19 cellular contexts compared by ENCODE assay signal in genomic region chr17:56392274-56392673, GRCh38.
DNase-seq lines count a peak whose midpoint lies in the region; ATAC-seq, FAIRE-seq and TF ChIP-seq lines count a peak whose summit lies in the region.
"Had no signal": no experiment of that assay in that cellular context is flagged by ENCODE, and none has a peak within 500 bp of the region (broad histone marks: within the 10 kb centered on the region; RNA-seq: fewer than 3 reads in every experiment).

No MANE protein-coding gene starts in this region.

- BruUV-seq in Panc1 (replicated peaks; lab: Mats Ljungman, UMichigan) = no TSS peak

- no peaks in the 10 kb centered on the region for H3K36me3 Mint-ChIP-seq in astrocyte (ENCODE audit: low read depth, unreplicated experiment)
- no peaks in the 10 kb centered on the region for H3K36me3 Mint-ChIP-seq in activated CD4-positive, alpha-beta memory T cell treated with anti-CD3 and anti-CD28 coated beads, Interleukin-2, amount 10 ng/mL, durations not matched to agents 7 days and 5 days (ENCODE audit: low read depth)
- H3K36me3 Mint-ChIP-seq: CD8-positive, alpha-beta memory T cell had no signal

- in situ Hi-C loops in Caki2 (cut with HindIII; ENCODE audit: low pct_unique_long_range_greater_than_20kb, low sequenced_read_pairs) (no loop called here), Panc1 (cut with HindIII; ENCODE audit: low pct_unique_long_range_greater_than_20kb, low sequenced_read_pairs) (no loop called here)

- H3K27me3 Mint-ChIP-seq in astrocyte (ENCODE audit: low read depth, unreplicated experiment) = no peaks in the 10 kb centered on the region
- H3K27me3 Mint-ChIP-seq in activated CD4-positive, alpha-beta memory T cell treated with anti-CD3 and anti-CD28 coated beads, Interleukin-2, amount 10 ng/mL, durations not matched to agents 7 days and 5 days = peaks cover 1% of the 10 kb centered on the region

- WGBS in ovary, 3 donors = 43 to 51% (median 48%) methylated on average over 4 of the region's 4 CpGs

- peak; percentile 35 for DNase-seq in Caki2 (ENCODE audit: low read depth)
- DNase-seq in DMS53 treated with DMSO at 0.1 percent for 48 hours (lab: John Stamatoyannopoulos, UW; ENCODE audit: unreplicated experiment) = peak; percentile 51
- no peak for DNase-seq in Panc1 (ENCODE audit: low read depth, low spot score)
- peak; percentile 3 for DNase-seq in astrocyte (ENCODE audit: low read depth)
- DNase-seq in activated CD4-positive, alpha-beta memory T cell treated with anti-CD3 and anti-CD28 coated beads, Interleukin-2, amount 10 ng/mL, durations not matched to agents 7 days and 5 days = no peak
- no peak for DNase-seq in ovary
- DNase-seq in occipital lobe (lab: John Stamatoyannopoulos, UW) = no peak
- DNase-seq in inferior parietal cortex (ENCODE audit: extremely low spot score) = no peak
- DNase-seq: CD8-positive, alpha-beta memory T cell; COR-L47; DMS79 treated with DMSO at 0.1 percent for 48 hours; EL had no signal

- no peak for TF ChIP-seq POLR2A in ovary (IDR thresholded peaks at IDR 0.05)

- TF ChIP-seq CTCF in Panc1 (IDR thresholded peaks at IDR 0.05) (no peak; the same call in 1 of the 2 replicates), astrocyte (IDR thresholded peaks at IDR 0.05; ENCODE audit: insufficient read depth, low read depth, low read length) (no peak), ovary (IDR thresholded peaks at IDR 0.05) (no peak)

- ATAC-seq in Panc1 = peak; percentile 58; the same call in 1 of the 2 replicates
- ATAC-seq: GM12878 had no signal

- no peak overlapping the region for H3K4me3 ChIP-seq in Panc1 (ENCODE audit: low read depth in 2 of 2, low read length in 2 of 2)
- H3K4me3 ChIP-seq in astrocyte (ENCODE audit: insufficient read depth, low read depth, low read length) = no peak overlapping the region
- no peak overlapping the region for H3K4me3 ChIP-seq in ovary
- H3K4me3 ChIP-seq: BLaER1 treated with 17β-estradiol and CSF1 and Interleukin-3, amounts not matched to agents 10 nM and 100 nM; GM12878; HAP-1 had no signal

- no peak overlapping the region for H3K9ac ChIP-seq in astrocyte (ENCODE audit: low read length)
- H3K9ac ChIP-seq: BLaER1 treated with 17β-estradiol and CSF1 and Interleukin-3, amounts not matched to agents 10 nM and 100 nM had no signal

- no peaks in the 10 kb centered on the region for H3K9me3 ChIP-seq in Panc1 (ENCODE audit: control insufficient read depth, insufficient read depth, low read depth, low read length)
- no peaks in the 10 kb centered on the region for H3K9me3 ChIP-seq in astrocyte (ENCODE audit: insufficient read depth, low read depth, low read length)
- no peaks in the 10 kb centered on the region for H3K9me3 ChIP-seq in ovary
- H3K9me3 ChIP-seq: HAP-1 had no signal

- H3K4me2 ChIP-seq in astrocyte (ENCODE audit: low read length) = no peak overlapping the region
- H3K4me2 ChIP-seq: BLaER1 treated with 17β-estradiol and CSF1 and Interleukin-3, amounts not matched to agents 10 nM and 100 nM had no signal

- no peak for FAIRE-seq in astrocyte (lab: Jason Lieb, UNC)
- FAIRE-seq: D721Med, GM12878, H1 had no signal

- no peak overlapping the region for H3K27ac ChIP-seq in Panc1 (ENCODE audit: low read length)
- H3K27ac ChIP-seq in astrocyte (ENCODE audit: low read depth, low read length) = no peak overlapping the region
- H3K27ac ChIP-seq in ovary = no peak overlapping the region
- H3K27ac ChIP-seq: BLaER1 treated with 17β-estradiol and CSF1 and Interleukin-3, amounts not matched to agents 10 nM and 100 nM; HL-60 had no signal

- H4K20me1 ChIP-seq in astrocyte (ENCODE audit: insufficient read depth, low read length) = no peaks in the 10 kb centered on the region
- H4K20me1 ChIP-seq: BLaER1 treated with 17β-estradiol and CSF1 and Interleukin-3, amounts not matched to agents 10 nM and 100 nM had no signal

- H2AFZ ChIP-seq in astrocyte (ENCODE audit: low read depth, low read length) = no peak overlapping the region

- H3K79me2 ChIP-seq in astrocyte (ENCODE audit: insufficient read depth, low read length) = no peaks in the 10 kb centered on the region

- intact Hi-C loops in Panc1 (cut with micrococcal nuclease; ENCODE audit: unreplicated experiment) = no loop called here
- intact Hi-C loops in ovary (cut with DNase I) = no loop called here

- no peaks in the 10 kb centered on the region for H3K9me3 Mint-ChIP-seq in astrocyte (ENCODE audit: unreplicated experiment)
- H3K9me3 Mint-ChIP-seq in activated CD4-positive, alpha-beta memory T cell treated with anti-CD3 and anti-CD28 coated beads, Interleukin-2, amount 10 ng/mL, durations not matched to agents 7 days and 5 days = no peaks in the 10 kb centered on the region

- H3K4me1 ChIP-seq in Panc1 (ENCODE audit: control insufficient read depth, insufficient read depth, low read length) = no peaks in the 10 kb centered on the region
- no peaks in the 10 kb centered on the region for H3K4me1 ChIP-seq in astrocyte (ENCODE audit: insufficient read depth, low read length)
- no peaks in the 10 kb centered on the region for H3K4me1 ChIP-seq in ovary (ENCODE audit: insufficient read depth)
- H3K4me1 ChIP-seq: BLaER1 treated with 17β-estradiol and CSF1 and Interleukin-3, amounts not matched to agents 10 nM and 100 nM; HAP-1 had no signal

- no peak overlapping the region for H3K4me3 Mint-ChIP-seq in astrocyte (ENCODE audit: unreplicated experiment)
- H3K4me3 Mint-ChIP-seq in activated CD4-positive, alpha-beta memory T cell treated with anti-CD3 and anti-CD28 coated beads, Interleukin-2, amount 10 ng/mL, durations not matched to agents 7 days and 5 days = no peak overlapping the region
- H3K4me3 Mint-ChIP-seq: B cell; CD8-positive, alpha-beta memory T cell had no signal

- H3K27me3 ChIP-seq in Panc1 (ENCODE audit: control insufficient read depth, insufficient read depth, low read length) (no peaks in the 10 kb centered on the region), astrocyte (ENCODE audit: insufficient read depth, low read length) (no peaks in the 10 kb centered on the region), ovary (no peaks in the 10 kb centered on the region)
- H3K27me3 ChIP-seq: BLaER1 treated with 17β-estradiol and CSF1 and Interleukin-3, amounts not matched to agents 10 nM and 100 nM had no signal

- no peak for TF ChIP-seq EP300 in ovary (IDR thresholded peaks at IDR 0.05)

- H3K36me3 ChIP-seq in Panc1 (ENCODE audit: control insufficient read depth, insufficient read depth, low read length) = no peaks in the 10 kb centered on the region
- H3K36me3 ChIP-seq in astrocyte (ENCODE audit: insufficient read depth, low read length) = no peaks in the 10 kb centered on the region
- no peaks in the 10 kb centered on the region for H3K36me3 ChIP-seq in ovary
- H3K36me3 ChIP-seq: BLaER1 treated with 17β-estradiol and CSF1 and Interleukin-3, amounts not matched to agents 10 nM and 100 nM; HAP-1 had no signal

- CTCF ChIA-PET in Panc1 (lab: Charles Lee) = no interaction called here
- CTCF ChIA-PET in activated CD4-positive, alpha-beta memory T cell treated with anti-CD3 and anti-CD28 coated beads, Interleukin-2, amount 10 ng/mL, durations not matched to agents 7 days and 5 days (lab: Charles Lee) = no interaction called here

- no peak overlapping the region for H3K27ac Mint-ChIP-seq in astrocyte (ENCODE audit: unreplicated experiment)
- no peak overlapping the region for H3K27ac Mint-ChIP-seq in activated CD4-positive, alpha-beta memory T cell treated with anti-CD3 and anti-CD28 coated beads, Interleukin-2, amount 10 ng/mL, durations not matched to agents 7 days and 5 days
- H3K27ac Mint-ChIP-seq: B cell; CD8-positive, alpha-beta memory T cell had no signal

- H3K4me1 Mint-ChIP-seq in astrocyte (ENCODE audit: low read depth, unreplicated experiment) = peaks cover 3% of the 10 kb centered on the region
- H3K4me1 Mint-ChIP-seq in activated CD4-positive, alpha-beta memory T cell treated with anti-CD3 and anti-CD28 coated beads, Interleukin-2, amount 10 ng/mL, durations not matched to agents 7 days and 5 days = no peaks in the 10 kb centered on the region
- H3K4me1 Mint-ChIP-seq: B cell; CD8-positive, alpha-beta memory T cell had no signal

- POLR2A ChIA-PET in Panc1 (lab: Charles Lee) = no interaction called here
- POLR2A ChIA-PET in activated CD4-positive, alpha-beta memory T cell treated with anti-CD3 and anti-CD28 coated beads, Interleukin-2, amount 10 ng/mL, durations not matched to agents 7 days and 5 days (lab: Charles Lee) = no interaction called here

Comparison
In these comparisons a context has a peak if more than half of its experiments do, and no peak if none do; other contexts are left out.
1. DNase-seq: peak in Caki2 (single experiment), DMS53 treated with DMSO at 0.1 percent for 48 hours (single experiment) and astrocyte (single experiment); none in Panc1 (single experiment), activated CD4-positive, alpha-beta memory T cell treated with anti-CD3 and anti-CD28 coated beads, Interleukin-2, amount 10 ng/mL, durations not matched to agents 7 days and 5 days (single experiment), ovary (0 of 5), occipital lobe (single experiment) and inferior parietal cortex (single experiment).